ENCODE assay signal across 21 cellular contexts in genomic region chr9:135241381-135242380, GRCh38.
DNase-seq lines count a peak whose midpoint lies in the region; ATAC-seq and TF ChIP-seq lines count a peak whose summit lies in the region.
"Had no signal": no experiment of that assay in that cellular context is flagged by ENCODE, and none has a peak within 500 bp of the region (broad histone marks: within the 10 kb centered on the region; RNA-seq: fewer than 3 reads in every experiment).

No MANE protein-coding gene starts in this region.

- H3K27ac ChIP-seq in rectal smooth muscle tissue (ENCODE audit: low read depth, low read length): peak overlapping the region; percentile 50
- H3K27ac ChIP-seq: 22Rv1 had no signal

- no peak overlapping the region for H3K9ac ChIP-seq in rectal smooth muscle tissue (ENCODE audit: low read length)

- H3K27ac Mint-ChIP-seq in glutamatergic neuron (ENCODE audit: unreplicated experiment): no peak overlapping the region
- H3K27ac Mint-ChIP-seq in activated CD4-positive, alpha-beta T cell treated with anti-CD3 and anti-CD28 coated beads, Interleukin-2, amount 10 ng/mL, durations not matched to agents 7 days and 5 days: no peak overlapping the region
- H3K27ac Mint-ChIP-seq: CD8-positive, alpha-beta T cell; dendritic cell treated with granulocyte-macrophage colony-stimulating factor and Interleukin-4, amounts not matched to agents 40 ng/mL and 50 ng/mL, for 4 days; stimulated activated memory B cell treated with anti-CD40 and anti-IgM and Interleukin-4, amounts not matched to agents 10 μg/mL and 1 μg/mL and 100 μg/mL, for 72 hours; T-helper 1 cell treated with Interleukin-12 subunit alpha and Interleukin-12 subunit beta and Interleukin-4 antibody, amounts not matched to agents 30 μg/mL and 1 μg/mL, for 36 hours had no signal

- H3K36me3 ChIP-seq in rectal smooth muscle tissue (ENCODE audit: control insufficient read depth, insufficient read depth, low read length): no peaks in the 10 kb centered on the region

- H3K9me3 Mint-ChIP-seq in glutamatergic neuron (ENCODE audit: unreplicated experiment): peaks cover 10% of the 10 kb centered on the region
- no peaks in the 10 kb centered on the region for H3K9me3 Mint-ChIP-seq in activated CD4-positive, alpha-beta T cell treated with anti-CD3 and anti-CD28 coated beads, Interleukin-2, amount 10 ng/mL, durations not matched to agents 7 days and 5 days
- H3K9me3 Mint-ChIP-seq: CD8-positive, alpha-beta T cell; dendritic cell treated with granulocyte-macrophage colony-stimulating factor and Interleukin-4, amounts not matched to agents 40 ng/mL and 50 ng/mL, for 4 days; nephron; stimulated activated memory B cell treated with anti-CD40 and anti-IgM and Interleukin-4, amounts not matched to agents 10 μg/mL and 1 μg/mL and 100 μg/mL, for 72 hours; T-helper 1 cell treated with Interleukin-12 subunit alpha and Interleukin-12 subunit beta and Interleukin-4 antibody, amounts not matched to agents 30 μg/mL and 1 μg/mL, for 36 hours had no signal

- no peaks in the 10 kb centered on the region for H3K27me3 ChIP-seq in rectal smooth muscle tissue (ENCODE audit: control insufficient read depth, insufficient read depth, low read length)

- CTCF ChIA-PET in activated CD4-positive, alpha-beta T cell treated with anti-CD3 and anti-CD28 coated beads, Interleukin-2, amount 10 ng/mL, durations not matched to agents 7 days and 5 days (lab: Charles Lee): no interaction called here

- POLR2A ChIA-PET in activated CD4-positive, alpha-beta T cell treated with anti-CD3 and anti-CD28 coated beads, Interleukin-2, amount 10 ng/mL, durations not matched to agents 7 days and 5 days (lab: Charles Lee): no interaction called here

- DNase-seq in DMS 273 (lab: John Stamatoyannopoulos, UW; ENCODE audit: unreplicated experiment): peak; percentile 48
- no peak for DNase-seq in DMS 273 treated with DMSO at 0.1 percent for 48 hours (lab: John Stamatoyannopoulos, UW)
- DNase-seq in NCI-H69 (lab: John Stamatoyannopoulos, UW): peak; percentile 19
- DNase-seq in glutamatergic neuron: peak; percentile 57
- DNase-seq in activated CD4-positive, alpha-beta T cell treated with anti-CD3 and anti-CD28 coated beads, Interleukin-2, amount 10 ng/mL, durations not matched to agents 7 days and 5 days: no peak
- DNase-seq in activated T-cell treated with anti-CD3 and anti-CD28 coated beads for 4 hours: no peak
- DNase-seq: activated CD4-positive, alpha-beta T cell treated with anti-CD3 and anti-CD28 coated beads for 4 hours; activated T-cell treated with anti-CD3 and anti-CD28 coated beads, Interleukin-2, amount 50 U/mL, for 48 hours; GDM1; hippocampal formation; MV-4-11; NCI-H345 had no signal

- peaks cover 10% of the 10 kb centered on the region for H3K27me3 Mint-ChIP-seq in glutamatergic neuron (ENCODE audit: unreplicated experiment)
- no peaks in the 10 kb centered on the region for H3K27me3 Mint-ChIP-seq in activated CD4-positive, alpha-beta T cell treated with anti-CD3 and anti-CD28 coated beads, Interleukin-2, amount 10 ng/mL, durations not matched to agents 7 days and 5 days

- no peak overlapping the region for H3K4me3 Mint-ChIP-seq in glutamatergic neuron (ENCODE audit: unreplicated experiment)
- H3K4me3 Mint-ChIP-seq in activated CD4-positive, alpha-beta T cell treated with anti-CD3 and anti-CD28 coated beads, Interleukin-2, amount 10 ng/mL, durations not matched to agents 7 days and 5 days: no peak overlapping the region
- H3K4me3 Mint-ChIP-seq: CD8-positive, alpha-beta T cell; dendritic cell treated with granulocyte-macrophage colony-stimulating factor and Interleukin-4, amounts not matched to agents 40 ng/mL and 50 ng/mL, for 4 days; stimulated activated memory B cell treated with anti-CD40 and anti-IgM and Interleukin-4, amounts not matched to agents 10 μg/mL and 1 μg/mL and 100 μg/mL, for 72 hours; T-helper 1 cell treated with Interleukin-12 subunit alpha and Interleukin-12 subunit beta and Interleukin-4 antibody, amounts not matched to agents 30 μg/mL and 1 μg/mL, for 36 hours had no signal

- H3K4me1 ChIP-seq in rectal smooth muscle tissue (ENCODE audit: control insufficient read depth, insufficient read depth, low read length): no peaks in the 10 kb centered on the region

- no peak overlapping the region for H3K4me3 ChIP-seq in rectal smooth muscle tissue (ENCODE audit: low read length)
- H3K4me3 ChIP-seq: lung had no signal

- no peaks in the 10 kb centered on the region for H3K36me3 Mint-ChIP-seq in glutamatergic neuron (ENCODE audit: unreplicated experiment)
- no peaks in the 10 kb centered on the region for H3K36me3 Mint-ChIP-seq in activated CD4-positive, alpha-beta T cell treated with anti-CD3 and anti-CD28 coated beads, Interleukin-2, amount 10 ng/mL, durations not matched to agents 7 days and 5 days (ENCODE audit: low read depth)
- H3K36me3 Mint-ChIP-seq: CD8-positive, alpha-beta T cell; stimulated activated memory B cell treated with anti-CD40 and anti-IgM and Interleukin-4, amounts not matched to agents 10 μg/mL and 1 μg/mL and 100 μg/mL, for 72 hours had no signal

- peaks cover 19% of the 10 kb centered on the region for H3K4me1 Mint-ChIP-seq in glutamatergic neuron (ENCODE audit: low read depth, unreplicated experiment)
- H3K4me1 Mint-ChIP-seq in activated CD4-positive, alpha-beta T cell treated with anti-CD3 and anti-CD28 coated beads, Interleukin-2, amount 10 ng/mL, durations not matched to agents 7 days and 5 days: no peaks in the 10 kb centered on the region
- H3K4me1 Mint-ChIP-seq: stimulated activated memory B cell treated with anti-CD40 and anti-IgM and Interleukin-4, amounts not matched to agents 10 μg/mL and 1 μg/mL and 100 μg/mL, for 72 hours had no signal

- no peak for ATAC-seq in HG02588 (IDR thresholded peaks at IDR 0.05; ENCODE audit: unreplicated experiment)
- ATAC-seq: CD8-positive, alpha-beta T cell; stimulated activated memory B cell treated with anti-CD40 and anti-IgM and Interleukin-4, amounts not matched to agents 10 μg/mL and 1 μg/mL and 100 μg/mL, for 72 hours had no signal

- no peak for TF ChIP-seq CTCF in glutamatergic neuron (IDR thresholded peaks at IDR 0.05; ENCODE audit: partially characterized antibody, unreplicated experiment)

Comparison
In these comparisons a context has a peak if more than half of its experiments do, and no peak if none do; other contexts are left out.
1. DNase-seq: peak in DMS 273 (single experiment), NCI-H69 (single experiment) and glutamatergic neuron (single experiment); none in DMS 273 treated with DMSO at 0.1 percent for 48 hours (single experiment), activated CD4-positive, alpha-beta T cell treated with anti-CD3 and anti-CD28 coated beads, Interleukin-2, amount 10 ng/mL, durations not matched to agents 7 days and 5 days (single experiment) and activated T-cell treated with anti-CD3 and anti-CD28 coated beads for 4 hours (single experiment).